In genomic region chr3:160458151-160458550, GRCh38 we compare ENCODE assay signal across 21 cellular contexts. TPM values are rescaled to one million over a fixed set of nuclear protein-coding genes. Genes with fewer than 3 reads are reported as not detected.
DNase-seq lines count a peak whose midpoint lies in the region; ATAC-seq and TF ChIP-seq lines count a peak whose summit lies in the region.
"Had no signal": no experiment of that assay in that cellular context is flagged by ENCODE, and none has a peak within 500 bp of the region (broad histone marks: within the 10 kb centered on the region; RNA-seq: fewer than 3 reads in every experiment).

No MANE protein-coding gene starts in this region.

- H3K9me3 ChIP-seq in HAP-1: peaks cover 2% of the 10 kb centered on the region; the same call in 1 of the 2 replicates
- H3K9me3 ChIP-seq: SJCRH30 had no signal

- no peak for TF ChIP-seq CTCF in dorsolateral prefrontal cortex (IDR thresholded peaks at IDR 0.05 in 54 of 56, conservative IDR thresholded peaks at IDR 0.05 in 2 of 56; ENCODE audit: low read depth in 1 of 56, partially characterized antibody in 56 of 56)

- ATAC-seq in stimulated activated naive CD8-positive, alpha-beta T cell treated with anti-CD3 and anti-CD28 coated beads, Interleukin-15, amount 100 ng/mL, for 72 hours: no peak
- ATAC-seq: T-cell had no signal

- peaks cover 8% of the 10 kb centered on the region for H3K4me1 ChIP-seq in HAP-1
- H3K4me1 ChIP-seq: SJCRH30 had no signal

- intact Hi-C loops in dorsolateral prefrontal cortex (cut with DNase I): no loop called here

- no peaks in the 10 kb centered on the region for H3K36me3 ChIP-seq in HAP-1 (replicated peaks)
- H3K36me3 ChIP-seq: SJCRH30 had no signal

- in situ Hi-C loops in HAP-1 (cut with MboI; ENCODE audit: low sequenced_read_pairs): no loop called here

- H3K4me1 Mint-ChIP-seq in stimulated activated naive CD8-positive, alpha-beta T cell treated with anti-CD3 and anti-CD28 coated beads, Interleukin-15, amount 100 ng/mL, for 72 hours: no peaks in the 10 kb centered on the region
- H3K4me1 Mint-ChIP-seq: T-cell had no signal

- H3K27me3 Mint-ChIP-seq in stimulated activated naive CD8-positive, alpha-beta T cell treated with anti-CD3 and anti-CD28 coated beads, Interleukin-15, amount 100 ng/mL, for 72 hours: peaks cover 6% of the 10 kb centered on the region

- H3K9me3 Mint-ChIP-seq in stimulated activated naive CD8-positive, alpha-beta T cell treated with anti-CD3 and anti-CD28 coated beads, Interleukin-15, amount 100 ng/mL, for 72 hours: no peaks in the 10 kb centered on the region
- H3K9me3 Mint-ChIP-seq: CD4-positive, CD25-positive, alpha-beta regulatory T cell; IgD-negative memory B cell; T-cell had no signal

- H3K4me3 ChIP-seq in HAP-1 (no peak overlapping the region), dorsolateral prefrontal cortex (no peak overlapping the region)
- H3K4me3 ChIP-seq: SJCRH30 had no signal

- peak overlapping the region in 1 of 2 donors; percentile 39 for H3K27ac Mint-ChIP-seq in stimulated activated naive CD8-positive, alpha-beta T cell treated with anti-CD3 and anti-CD28 coated beads, Interleukin-15, amount 100 ng/mL, for 72 hours
- H3K27ac Mint-ChIP-seq: CD4-positive, CD25-positive, alpha-beta regulatory T cell; IgD-negative memory B cell; T-cell had no signal

- H3K27me3 ChIP-seq in HAP-1 (ENCODE audit: low read depth) (no peaks in the 10 kb centered on the region; the same call in 1 of the 2 replicates), dorsolateral prefrontal cortex (peaks cover 0 to 4% (median 0%) of the 10 kb centered on the region in 45 donors)
- H3K27me3 ChIP-seq: SJCRH30 had no signal

- H3K27ac ChIP-seq in dorsolateral prefrontal cortex: peak overlapping the region in 50 of 59 donors; percentile 1 to 100 (median 68)
- H3K27ac ChIP-seq: SJCRH30 had no signal

- peak; percentile 49 to 51 for DNase-seq in HAP-1 (ENCODE audit: low spot score in 2 of 2)
- DNase-seq in NCI-H82 treated with DMSO at 0.1 percent for 48 hours (lab: John Stamatoyannopoulos, UW; ENCODE audit: unreplicated experiment): peak; percentile 91
- DNase-seq in dorsolateral prefrontal cortex: no peak
- DNase-seq in GF-D8 (lab: John Stamatoyannopoulos, UW): no peak
- DNase-seq in 8988T: no peak
- no peak for DNase-seq in stimulated activated naive CD8-positive, alpha-beta T cell treated with anti-CD3 and anti-CD28 coated beads, Interleukin-15, amount 100 ng/mL, for 72 hours
- DNase-seq in germinal center (ENCODE audit: low spot score): no peak
- DNase-seq: CD4-positive, CD25-positive, alpha-beta regulatory T cell; DMS153; Karpas-422; MV-4-11; NCI-H1105 treated with DMSO at 0.1 percent for 48 hours; NCI-H1694; NCI-H2081 treated with DMSO at 0.1 percent for 48 hours; NCI-H226; NCI-H510A treated with DMSO at 0.1 percent for 48 hours; OCI-M1; SJCRH30; T-cell had no signal

- H3K4me3 Mint-ChIP-seq in stimulated activated naive CD8-positive, alpha-beta T cell treated with anti-CD3 and anti-CD28 coated beads, Interleukin-15, amount 100 ng/mL, for 72 hours: no peak overlapping the region
- H3K4me3 Mint-ChIP-seq: CD4-positive, CD25-positive, alpha-beta regulatory T cell; IgD-negative memory B cell; T-cell had no signal

RNA-seq across cellular contexts. Expression of gene TRIM59, which starts 8.6 kb away (rescaled TPM):
- 10 to 100 TPM in 102 of 120 experiments, 1 to 10 TPM in 18; 3.4 to 93.5 (median 23.5) TPM for total RNA-seq in dorsolateral prefrontal cortex
- total RNA-seq: H4 had no signal

RNA-seq across cellular contexts. Expression of gene SMC4, which starts 58.7 kb away (rescaled TPM):
- total RNA-seq in dorsolateral prefrontal cortex: 10 to 100 TPM in 71 of 120 experiments, 1 to 10 TPM in 49; 4.6 to 19.0 (median 10.7) TPM

RNA-seq across cellular contexts. Expression of gene IFT80, which starts 59.1 kb away (rescaled TPM):
- 100 to 1,000 TPM in 4 of 120 experiments, 10 to 100 TPM in 116; 30.1 to 114 (median 63.1) TPM for total RNA-seq in dorsolateral prefrontal cortex

Comparison
In these comparisons a context has a peak if more than half of its experiments do, and no peak if none do; other contexts are left out.
1. DNase-seq: peak in HAP-1 (2 of 2) and NCI-H82 treated with DMSO at 0.1 percent for 48 hours (single experiment); none in dorsolateral prefrontal cortex (0 of 10), GF-D8 (single experiment), 8988T (single experiment), stimulated activated naive CD8-positive, alpha-beta T cell treated with anti-CD3 and anti-CD28 coated beads, Interleukin-15, amount 100 ng/mL, for 72 hours (0 of 2) and germinal center (single experiment).